16 cellular contexts compared by ENCODE assay signal in genomic region chr6:132974122-132974521, GRCh38.
"Had no signal": no experiment of that assay in that cellular context is flagged by ENCODE, and none has a peak within 500 bp of the region (broad histone marks: within the 10 kb centered on the region; RNA-seq: fewer than 3 reads in every experiment).

No MANE protein-coding gene starts in this region.

- FAIRE-seq: HepG2 had no signal

- DNase-seq: IMR-90; Kasumi-1; KG1; MM.1S; NCI-H1048; NCI-H1436 treated with DMSO at 0.1 percent for 48 hours; NCI-H1694; NCI-H187 treated with DMSO at 0.1 percent for 48 hours; NCI-H2029 treated with DMSO at 0.1 percent for 48 hours; NCI-H2227 treated with DMSO at 0.1 percent for 48 hours; NCI-H526 treated with DMSO at 0.1 percent for 48 hours; NK-92 treated with Interleukin-12 subunit alpha and Interleukin-12 subunit beta, amount 100 ng/mL, for 24 hours; PC-3 had no signal

- H3K27ac ChIP-seq: RWPE1 had no signal

- ATAC-seq: HepG2, Panc1, PC-3 had no signal
